Comparison of ENCODE assay signal across 1 cellular context in genomic region chr10:95434583-95434982, GRCh38.
TF ChIP-seq lines count a peak whose summit lies in the region.

No MANE protein-coding gene starts in this region.

TF ChIP-seq in endothelial cell of umbilical vein, 7 proteins besides CTCF, POLR2A, EP300 and RAD21:
- TF ChIP-seq JUN (IDR thresholded peaks at IDR 0.05; ENCODE audit: borderline replicate concordance, insufficient read depth, insufficient read length, low read depth) (no peak), FOS (IDR thresholded peaks at IDR 0.05; ENCODE audit: borderline replicate concordance, insufficient read depth, low read length) (no peak), EZH2 (IDR thresholded peaks at IDR 0.05; ENCODE audit: borderline replicate concordance, low read depth, low read length, severe bottlenecking) (no peak)
